19 cellular contexts compared by ENCODE assay signal in genomic region chr4:152283806-152284470, GRCh38.
DNase-seq lines count a peak whose midpoint lies in the region; ATAC-seq and FAIRE-seq lines count a peak whose summit lies in the region.
"Had no signal": no experiment of that assay in that cellular context is flagged by ENCODE, and none has a peak within 500 bp of the region (broad histone marks: within the 10 kb centered on the region; RNA-seq: fewer than 3 reads in every experiment).

No MANE protein-coding gene starts in this region.

- FAIRE-seq in GM19239 (lab: Jason Lieb, UNC), result peak; percentile 48
- FAIRE-seq: colon, endometrium, kidney had no signal

- in situ Hi-C loops in KBM-7 (cut with MboI; ENCODE audit: low pct_unique_long_range_greater_than_20kb, low sequenced_read_pairs), result no loop called here

- intact Hi-C loops in head of caudate nucleus (cut with DNase I), result no loop called here

- no peak for ATAC-seq in GM21825 (IDR thresholded peaks at IDR 0.05; ENCODE audit: unreplicated experiment)
- ATAC-seq: activated naive CD4-positive, alpha-beta T cell treated with anti-CD3 and anti-CD28 coated beads, Interleukin-2, amount 50 U/mL, for 72 hours; naive thymus-derived CD4-positive, alpha-beta T cell; stimulated activated naive B cell treated with anti-CD40 and anti-IgM and Interleukin-4, amounts not matched to agents 10 μg/mL and 1 μg/mL and 100 μg/mL, for 72 hours had no signal

- peak; percentile 40 for DNase-seq in AG20443 (ENCODE audit: low spot score)
- DNase-seq in GM19239 (ENCODE audit: insufficient read length, low spot score), result no peak
- DNase-seq in astrocyte of the hippocampus (ENCODE audit: low read depth, low spot score), result peak; percentile 63
- DNase-seq in foreskin melanocyte, result peak; percentile 35
- no peak for DNase-seq in NCI-H1930 (lab: John Stamatoyannopoulos, UW)
- DNase-seq in KBM-7, result no peak
- DNase-seq in head of caudate nucleus, result no peak
- DNase-seq: ACHN; activated CD4-positive, alpha-beta T cell treated with anti-CD3 and anti-CD28 coated beads for 1 hour; CD4-positive, alpha-beta memory T cell; DND-41; kidney; naive thymus-derived CD4-positive, alpha-beta T cell; sigmoid colon; stimulated activated naive B cell treated with anti-CD40 and anti-IgM and Interleukin-4, amounts not matched to agents 10 μg/mL and 1 μg/mL and 100 μg/mL, for 72 hours had no signal

Comparison
In these comparisons a context has a peak if more than half of its experiments do, and no peak if none do; other contexts are left out.
1. DNase-seq: peak in AG20443 (single experiment), astrocyte of the hippocampus (single experiment) and foreskin melanocyte (single experiment); none in GM19239 (single experiment), NCI-H1930 (0 of 2), KBM-7 (single experiment) and head of caudate nucleus (0 of 42).